In genomic region chr12:53299101-53299453, GRCh38 we compare ENCODE assay signal across 8 cellular contexts. TPM values are rescaled to one million over a fixed set of nuclear protein-coding genes. Genes with fewer than 3 reads are reported as not detected.
DNase-seq lines count a peak whose midpoint lies in the region; ATAC-seq and TF ChIP-seq lines count a peak whose summit lies in the region.

No MANE protein-coding gene starts in this region.

- ATAC-seq in psoas muscle = peak in 3 of 4 donors; percentile 3 to 12 (median 11)

- H3K4me1 Mint-ChIP-seq in CD14-positive monocyte = peaks cover 78% of the 10 kb centered on the region
- peaks cover 76% of the 10 kb centered on the region for H3K4me1 Mint-ChIP-seq in activated T-cell treated with anti-CD3 and anti-CD28 coated beads, Interleukin-2, amount 50 U/mL, for 24 hours (ENCODE audit: low read depth)

- peak overlapping the region; percentile 98 to 99 for H3K4me3 Mint-ChIP-seq in CD14-positive monocyte
- H3K4me3 Mint-ChIP-seq in activated T-cell treated with anti-CD3 and anti-CD28 coated beads, Interleukin-2, amount 50 U/mL, for 24 hours = peak overlapping the region; percentile 87

- H3K36me3 Mint-ChIP-seq in CD14-positive monocyte = peaks cover 21 to 54% of the 10 kb centered on the region in 2 donors
- peaks cover 99% of the 10 kb centered on the region for H3K36me3 Mint-ChIP-seq in activated T-cell treated with anti-CD3 and anti-CD28 coated beads, Interleukin-2, amount 50 U/mL, for 24 hours (ENCODE audit: low read depth)

- peak overlapping the region; percentile 95 for H3K4me3 ChIP-seq in MG63
- peak overlapping the region; percentile 77 to 87 for H3K4me3 ChIP-seq in foreskin fibroblast (ENCODE audit: low read depth in 1 of 2, low read length in 2 of 2)
- peak overlapping the region; percentile 95 for H3K4me3 ChIP-seq in psoas muscle
- no peak overlapping the region; the same call in 1 of the 2 replicates for H3K4me3 ChIP-seq in WERI-Rb-1 (ENCODE audit: low read depth, low read length)

- peaks cover 0 to 3% (median 0%) of the 10 kb centered on the region in 7 donors for H3K9me3 Mint-ChIP-seq in CD14-positive monocyte
- H3K9me3 Mint-ChIP-seq in activated T-cell treated with anti-CD3 and anti-CD28 coated beads, Interleukin-2, amount 50 U/mL, for 24 hours = no peaks in the 10 kb centered on the region

- no peaks in the 10 kb centered on the region for H3K27me3 ChIP-seq in MG63
- H3K27me3 ChIP-seq in psoas muscle (ENCODE audit: insufficient read depth in 3 of 3, low read length in 2 of 3) = no peaks in the 10 kb centered on the region
- H3K27me3 ChIP-seq in WERI-Rb-1 (ENCODE audit: insufficient read depth, low read depth, severe bottlenecking) = no peaks in the 10 kb centered on the region

- intact Hi-C loops in CD14-positive monocyte (cut with micrococcal nuclease) = loop anchor here in 1 of 2 donors (2.0 to 5.0 kb wide), 3 partner anchors 22 to 153 kb away; partner anchors contain the start of genes AAAS and PCBP2
- intact Hi-C loops in psoas muscle (cut with DNase I) = loop anchor here in 1 of 2 donors (2.0 kb wide), 1 partner anchor 22 kb away; the partner anchor contains the start of gene AAAS

- H3K4me1 ChIP-seq in psoas muscle = peaks cover 34% of the 10 kb centered on the region

- no peaks in the 10 kb centered on the region for H3K27me3 Mint-ChIP-seq in CD14-positive monocyte (ENCODE audit: low read depth in 3 of 3)
- H3K27me3 Mint-ChIP-seq in activated T-cell treated with anti-CD3 and anti-CD28 coated beads, Interleukin-2, amount 50 U/mL, for 24 hours = no peaks in the 10 kb centered on the region

- DNase-seq in CD14-positive monocyte (ENCODE audit: low spot score) = peak; percentile 89
- peak; percentile 51 for DNase-seq in MG63
- DNase-seq in activated T-cell treated with anti-CD3 and anti-CD28 coated beads, Interleukin-2, amount 50 U/mL, for 24 hours = no peak
- DNase-seq in foreskin fibroblast = peak; percentile 66 to 88
- no peak for DNase-seq in psoas muscle
- DNase-seq in NCI-H82 treated with DMSO at 0.1 percent for 48 hours (lab: John Stamatoyannopoulos, UW; ENCODE audit: unreplicated experiment) = no peak
- no peak for DNase-seq in SHP77 treated with DMSO at 0.1 percent for 48 hours (lab: John Stamatoyannopoulos, UW)
- DNase-seq in WERI-Rb-1 = no peak

- TF ChIP-seq CTCF in CD14-positive monocyte (IDR thresholded peaks at IDR 0.05) (no peak), foreskin fibroblast (IDR thresholded peaks at IDR 0.05; ENCODE audit: low read depth, low read length) (no peak), psoas muscle (IDR thresholded peaks at IDR 0.05) (no peak), WERI-Rb-1 (IDR thresholded peaks at IDR 0.05; ENCODE audit: low read depth, low read length) (no peak)

- no peaks in the 10 kb centered on the region for H3K9me3 ChIP-seq in MG63
- H3K9me3 ChIP-seq in psoas muscle = no peaks in the 10 kb centered on the region
- no peaks in the 10 kb centered on the region for H3K9me3 ChIP-seq in WERI-Rb-1 (ENCODE audit: severe bottlenecking)

- H3K27ac Mint-ChIP-seq in CD14-positive monocyte = peak overlapping the region; percentile 99 to 100 (median 99)
- H3K27ac Mint-ChIP-seq in activated T-cell treated with anti-CD3 and anti-CD28 coated beads, Interleukin-2, amount 50 U/mL, for 24 hours = peak overlapping the region; percentile 91

- WGBS in psoas muscle, 3 donors = 52 to 62% (median 52%) methylated on average over 5 of the region's 5 CpGs

- H3K27ac ChIP-seq in psoas muscle (peak overlapping the region; percentile 77), WERI-Rb-1 (no peak overlapping the region)

- H3K36me3 ChIP-seq in MG63 (peaks cover 66% of the 10 kb centered on the region), psoas muscle (ENCODE audit: insufficient read depth in 1 of 2, low read depth in 1 of 2) (peaks cover 3 to 56% of the 10 kb centered on the region in 2 donors), WERI-Rb-1 (peaks cover 57% of the 10 kb centered on the region)

RNA-seq across cellular contexts. Expression of gene MYG1, which starts 0.4 kb away (rescaled TPM):
- polyA plus RNA-seq in CD14-positive monocyte (10 to 100 TPM; 55.7 to 64.3 TPM), psoas muscle (10 to 100 TPM; 34.6 to 68.9 (median 65.0) TPM)
- 30.8 and 42.8 TPM in 2 replicates for total RNA-seq in MG63 (2014; rRNA removed; shearing (Covaris generic); ENCODE audit: low replicate concordance)
- total RNA-seq in psoas muscle = 10 to 100 TPM; 43.1 to 51.4 (median 44.5) TPM

RNA-seq across cellular contexts. Expression of gene PFDN5, which starts 3.7 kb away (rescaled TPM):
- polyA plus RNA-seq in CD14-positive monocyte (1,000 to 10,000 TPM; 1,474 to 1,751 TPM), psoas muscle (100 to 1,000 TPM; 406 to 603 (median 474) TPM)
- total RNA-seq in MG63 (2014; rRNA removed; shearing (Covaris generic); ENCODE audit: low replicate concordance) = 412 and 629 TPM in 2 replicates
- total RNA-seq in psoas muscle = 100 to 1,000 TPM; 239 to 282 (median 266) TPM

RNA-seq across cellular contexts. Expression of gene AAAS, which starts 22.3 kb away (rescaled TPM):
- 10 to 100 TPM; 25.6 to 27.2 TPM for polyA plus RNA-seq in CD14-positive monocyte
- total RNA-seq in MG63 (2014; rRNA removed; shearing (Covaris generic); ENCODE audit: low replicate concordance) = 75.6 and 114 TPM in 2 replicates
- total RNA-seq in psoas muscle = 10 to 100 TPM; 29.0 to 35.7 (median 31.5) TPM
- 10 to 100 TPM; 22.9 to 36.8 (median 34.0) TPM for polyA plus RNA-seq in psoas muscle

RNA-seq across cellular contexts. Expression of gene ESPL1, which starts 31.0 kb away (rescaled TPM):
- not detected for polyA plus RNA-seq in CD14-positive monocyte
- total RNA-seq in MG63 (2014; rRNA removed; shearing (Covaris generic); ENCODE audit: low replicate concordance) = 22.1 and 23.9 TPM in 2 replicates
- total RNA-seq in psoas muscle = under 1 TPM in 2 of 4 donors, not detected in 2; 0.37 to 0.48 TPM
- under 1 TPM; 0.03 to 0.30 (median 0.08) TPM for polyA plus RNA-seq in psoas muscle

RNA-seq across cellular contexts. Expression of gene SP7, which starts 37.1 kb away (rescaled TPM):
- not detected for polyA plus RNA-seq in CD14-positive monocyte
- total RNA-seq in MG63 (2014; rRNA removed; shearing (Covaris generic); ENCODE audit: low replicate concordance) = not detected in 2 replicates
- not detected for total RNA-seq in psoas muscle
- not detected for polyA plus RNA-seq in psoas muscle

Comparison
In these comparisons a context has a peak if more than half of its experiments do, and no peak if none do; other contexts are left out.
1. DNase-seq: peak in CD14-positive monocyte (single experiment), MG63 (single experiment) and foreskin fibroblast (2 of 2); none in activated T-cell treated with anti-CD3 and anti-CD28 coated beads, Interleukin-2, amount 50 U/mL, for 24 hours (single experiment), psoas muscle (0 of 2), NCI-H82 treated with DMSO at 0.1 percent for 48 hours (single experiment), SHP77 treated with DMSO at 0.1 percent for 48 hours (single experiment) and WERI-Rb-1 (single experiment).